23 cellular contexts compared by ENCODE assay signal in genomic region chr4:9804918-9805317, GRCh38. TPM values are rescaled to one million over a fixed set of nuclear protein-coding genes. Genes with fewer than 3 reads are reported as not detected.
"Had no signal": no experiment of that assay in that cellular context is flagged by ENCODE, and none has a peak within 500 bp of the region (broad histone marks: within the 10 kb centered on the region; RNA-seq: fewer than 3 reads in every experiment).

No MANE protein-coding gene starts in this region.

- H3K4me1 ChIP-seq: heart right ventricle, thyroid gland had no signal

- H3K36me3 ChIP-seq: brain microvascular endothelial cell, heart right ventricle, neutrophil, thyroid gland had no signal

- H3K27me3 ChIP-seq: brain microvascular endothelial cell, thyroid gland had no signal

- H3K9me3 ChIP-seq: heart right ventricle, neutrophil, thyroid gland had no signal

- DNase-seq: activated CD4-positive, alpha-beta T cell treated with anti-CD3 and anti-CD28 coated beads, Interleukin-2, amount 50 U/mL, for 1 hour; activated CD8-positive, alpha-beta memory T cell treated with anti-CD3 and anti-CD28 coated beads, Interleukin-2, amount 50 U/mL, for 4 hours; activated effector memory CD4-positive, alpha-beta T cell treated with anti-CD3 and anti-CD28 coated beads, Interleukin-2, amount 50 U/mL, for 16 hours; activated naive CD4-positive, alpha-beta T cell treated with anti-CD3 and anti-CD28 coated beads, Interleukin-2, amount 50 U/mL, for 16 hours; activated T-cell treated with anti-CD3 and anti-CD28 coated beads, Interleukin-2, amount 50 U/mL, for 4 hours; aorta; brain microvascular endothelial cell; heart right ventricle; immature natural killer cell; left cardiac atrium; mesendoderm; natural killer cell; stimulated activated CD4-positive, alpha-beta T cell treated with anti-CD3 and anti-CD28 coated beads, Interleukin-4, amount 100 ng/mL, for 24 hours; T-helper 1 cell; T-helper 9 cell; thyroid gland had no signal

- H3K27ac ChIP-seq: brain microvascular endothelial cell, coronary artery, heart right ventricle, neutrophil, thyroid gland had no signal

- ATAC-seq: activated CD4-positive, CD25-positive, alpha-beta regulatory T cell treated with anti-CD3 and anti-CD28 coated beads, Interleukin-2, amount 50 U/mL, for 24 hours; activated T-cell treated with anti-CD3 and anti-CD28 coated beads, Interleukin-2, amount 50 U/mL, for 4 hours; heart right ventricle; left cardiac atrium; natural killer cell; sciatic nerve; stimulated activated effector memory CD8-positive, alpha-beta T cell treated with anti-CD3 and anti-CD28 coated beads, Interleukin-12 subunit alpha, Interleukin-12 subunit beta, amount 100 ng/mL, for 72 hours had no signal

- H3K4me3 ChIP-seq: coronary artery, heart right ventricle, thyroid gland had no signal

- FAIRE-seq: endometrium, urothelium cell line had no signal

RNA-seq across cellular contexts. Expression of gene DRD5, which starts 23.5 kb away (rescaled TPM):
- total RNA-seq: activated T-cell treated with anti-CD3 and anti-CD28 coated beads, Interleukin-2, amount 50 U/mL, for 4 hours; aorta; heart right ventricle; natural killer cell; sciatic nerve; thyroid gland had no signal
- polyA plus RNA-seq: aorta, immature natural killer cell had no signal
